ENCODE assay signal across 20 cellular contexts in the genomic region with DNA sequence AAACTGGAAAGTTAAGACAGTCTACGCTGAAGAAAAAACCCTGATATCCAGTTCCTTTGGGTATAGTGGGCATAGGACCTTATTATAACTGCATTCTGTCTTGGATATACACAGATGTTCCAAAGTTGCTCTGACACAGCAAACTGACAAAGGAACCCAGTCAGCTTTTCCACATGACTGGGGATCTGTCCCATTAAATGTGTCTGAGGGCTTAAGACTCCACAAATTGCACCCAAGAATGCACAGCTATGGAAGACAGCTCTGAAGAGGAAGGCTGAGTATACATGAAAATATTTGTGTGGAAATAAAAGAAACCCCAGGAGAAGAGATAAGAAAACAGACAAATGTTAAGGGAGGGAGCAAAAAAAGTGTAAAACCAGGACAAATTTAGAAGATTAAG.
DNase-seq lines count a peak whose midpoint lies in the region; ATAC-seq and TF ChIP-seq lines count a peak whose summit lies in the region.
"Had no signal": no experiment of that assay in that cellular context is flagged by ENCODE, and none has a peak within 500 bp of the region (broad histone marks: within the 10 kb centered on the region; RNA-seq: fewer than 3 reads in every experiment).

No MANE protein-coding gene starts in this region.

- DNase-seq in HFFc6 (peak; percentile 64), caudate nucleus (lab: John Stamatoyannopoulos, UW) (peak in 1 of 61 donors; percentile 4), memory B cell (ENCODE audit: low spot score in 2 of 2) (no peak), stromal cell of bone marrow (ENCODE audit: low read depth) (peak; percentile 67), NCI-H2029 treated with DMSO at 0.1 percent for 48 hours (lab: John Stamatoyannopoulos, UW) (no peak), tibial artery (no peak)
- DNase-seq in stimulated activated CD4-positive, alpha-beta T cell treated with anti-CD3 and anti-CD28 coated beads, Interleukin-4, amount 100 ng/mL, for 4 hours: no peak
- DNase-seq: activated CD4-positive, alpha-beta T cell treated with anti-CD3 and anti-CD28 coated beads for 4 hours; activated naive CD4-positive, alpha-beta T cell treated with anti-CD3 and anti-CD28 coated beads, Interleukin-2, amount 50 U/mL, for 16 hours; central memory CD4-positive, alpha-beta T cell; gastrocnemius medialis; natural killer cell; NCI-H2081; NCI-H526; stimulated activated CD8-positive, alpha-beta memory T cell treated with anti-CD3 and anti-CD28 coated beads, Interleukin-4, amount 100 ng/mL, for 48 hours; T1000 had no signal

- H3K36me3 Mint-ChIP-seq in HFFc6 (ENCODE audit: low read depth) (peaks cover 9% of the 10 kb centered on the region; the same call in 1 of the 2 replicates), memory B cell (peaks cover 20% of the 10 kb centered on the region)

- peaks cover 27% of the 10 kb centered on the region for H3K4me1 Mint-ChIP-seq in HFFc6 (ENCODE audit: low read depth)
- H3K4me1 Mint-ChIP-seq in memory B cell: no peaks in the 10 kb centered on the region
- H3K4me1 Mint-ChIP-seq: IgD-negative memory B cell, natural killer cell had no signal

- H3K4me1 ChIP-seq in tibial artery: no peaks in the 10 kb centered on the region
- H3K4me1 ChIP-seq: gastrocnemius medialis had no signal

- H3K4me3 Mint-ChIP-seq in HFFc6: no peak overlapping the region
- no peak overlapping the region for H3K4me3 Mint-ChIP-seq in memory B cell
- H3K4me3 Mint-ChIP-seq: IgD-negative memory B cell, natural killer cell, type B pancreatic cell had no signal

- H3K27me3 Mint-ChIP-seq in HFFc6 (ENCODE audit: insufficient read depth): no peaks in the 10 kb centered on the region; the same call in 1 of the 2 replicates
- H3K27me3 Mint-ChIP-seq in memory B cell: no peaks in the 10 kb centered on the region
- H3K27me3 Mint-ChIP-seq: IgD-negative memory B cell, type B pancreatic cell had no signal

- H3K27ac Mint-ChIP-seq in HFFc6 (peak overlapping the region; percentile 60), memory B cell (peak overlapping the region; percentile 16)
- H3K27ac Mint-ChIP-seq: natural killer cell, type B pancreatic cell had no signal

- intact Hi-C loops in tibial artery (cut with DNase I; ENCODE audit: low total_unique reads): no loop called here

- H3K4me3 ChIP-seq in tibial artery: no peak overlapping the region
- H3K4me3 ChIP-seq: gastrocnemius medialis had no signal

- no peaks in the 10 kb centered on the region for H3K27me3 ChIP-seq in tibial artery
- H3K27me3 ChIP-seq: gastrocnemius medialis had no signal

- no peaks in the 10 kb centered on the region for H3K9me3 ChIP-seq in tibial artery
- H3K9me3 ChIP-seq: gastrocnemius medialis had no signal

- H3K9me3 Mint-ChIP-seq in HFFc6 (no peaks in the 10 kb centered on the region), memory B cell (no peaks in the 10 kb centered on the region)
- H3K9me3 Mint-ChIP-seq: IgD-negative memory B cell, natural killer cell, type B pancreatic cell had no signal

- no peak for ATAC-seq in memory B cell (ENCODE audit: low read depth)
- no peak for ATAC-seq in GM21360 (IDR thresholded peaks at IDR 0.05; ENCODE audit: unreplicated experiment)
- ATAC-seq: gastrocnemius medialis, natural killer cell, sciatic nerve had no signal

- TF ChIP-seq CTCF in HFFc6 (IDR thresholded peaks at IDR 0.05): no peak
- TF ChIP-seq CTCF in tibial artery (IDR thresholded peaks at IDR 0.05): no peak

- H3K27ac ChIP-seq in caudate nucleus (ENCODE audit: low read depth, low read length) (peak overlapping the region; percentile 18), tibial artery (no peak overlapping the region)
- H3K27ac ChIP-seq: gastrocnemius medialis had no signal

- peaks cover 34 to 53% (median 38%) of the 10 kb centered on the region in 3 donors for H3K36me3 ChIP-seq in tibial artery

Comparison
In these comparisons a context has a peak if more than half of its experiments do, and no peak if none do; other contexts are left out.
1. DNase-seq: peak in HFFc6 (single experiment) and stromal cell of bone marrow (single experiment); none in memory B cell (0 of 2), NCI-H2029 treated with DMSO at 0.1 percent for 48 hours (single experiment), stimulated activated CD4-positive, alpha-beta T cell treated with anti-CD3 and anti-CD28 coated beads, Interleukin-4, amount 100 ng/mL, for 4 hours (0 of 2) and tibial artery (0 of 2).